10 cellular contexts compared by ENCODE assay signal in genomic region chr1:64282353-64282752, GRCh38.
DNase-seq lines count a peak whose midpoint lies in the region; TF ChIP-seq lines count a peak whose summit lies in the region.
"Had no signal": no experiment of that assay in that cellular context is flagged by ENCODE, and none has a peak within 500 bp of the region (broad histone marks: within the 10 kb centered on the region; RNA-seq: fewer than 3 reads in every experiment).

No MANE protein-coding gene starts in this region.

- no peak overlapping the region for H3K4me3 Mint-ChIP-seq in activated naive CD4-positive, alpha-beta T cell treated with anti-CD3 and anti-CD28 coated beads, Interleukin-2, amount 10 ng/mL, durations not matched to agents 7 days and 5 days

- no peak for TF ChIP-seq CTCF in LNCaP clone FGC (IDR thresholded peaks at IDR 0.05; ENCODE audit: control insufficient read depth, extremely low read depth, insufficient read depth)

- peaks cover 4% of the 10 kb centered on the region for H3K27me3 Mint-ChIP-seq in activated naive CD4-positive, alpha-beta T cell treated with anti-CD3 and anti-CD28 coated beads, Interleukin-2, amount 10 ng/mL, durations not matched to agents 7 days and 5 days

- no peaks in the 10 kb centered on the region for H3K9me3 Mint-ChIP-seq in activated naive CD4-positive, alpha-beta T cell treated with anti-CD3 and anti-CD28 coated beads, Interleukin-2, amount 10 ng/mL, durations not matched to agents 7 days and 5 days

- no peak overlapping the region for H3K27ac Mint-ChIP-seq in activated naive CD4-positive, alpha-beta T cell treated with anti-CD3 and anti-CD28 coated beads, Interleukin-2, amount 10 ng/mL, durations not matched to agents 7 days and 5 days

- DNase-seq in LNCaP clone FGC (ENCODE audit: low read depth) (peak; percentile 26), NCI-H345 treated with DMSO at 0.1 percent for 48 hours (lab: John Stamatoyannopoulos, UW; ENCODE audit: unreplicated experiment) (peak; percentile 66), dermis blood vessel endothelial cell (peak; percentile 7), retina (peak; percentile 53), NOMO-1 treated with DMSO at 0.1 percent for 48 hours (lab: John Stamatoyannopoulos, UW; ENCODE audit: unreplicated experiment) (no peak)
- DNase-seq in activated naive CD4-positive, alpha-beta T cell treated with anti-CD3 and anti-CD28 coated beads, Interleukin-2, amount 10 ng/mL, durations not matched to agents 7 days and 5 days = no peak
- no peak for DNase-seq in activated CD4-positive, CD25-positive, alpha-beta regulatory T cell treated with anti-CD3 and anti-CD28 coated beads, Interleukin-2, amount 50 U/mL, for 72 hours
- DNase-seq: activated T-cell treated with anti-CD3 and anti-CD28 coated beads for 4 hours, GOT3, T-helper 2 cell had no signal

- CTCF ChIA-PET in activated naive CD4-positive, alpha-beta T cell treated with anti-CD3 and anti-CD28 coated beads, Interleukin-2, amount 10 ng/mL, durations not matched to agents 7 days and 5 days (lab: Charles Lee) = no interaction called here

- H3K36me3 Mint-ChIP-seq in activated naive CD4-positive, alpha-beta T cell treated with anti-CD3 and anti-CD28 coated beads, Interleukin-2, amount 10 ng/mL, durations not matched to agents 7 days and 5 days = no peaks in the 10 kb centered on the region

- H3K4me3 ChIP-seq in LNCaP clone FGC (ENCODE audit: low read depth, low read length) = no peak overlapping the region

- no peaks in the 10 kb centered on the region for H3K4me1 Mint-ChIP-seq in activated naive CD4-positive, alpha-beta T cell treated with anti-CD3 and anti-CD28 coated beads, Interleukin-2, amount 10 ng/mL, durations not matched to agents 7 days and 5 days

Comparison
In these comparisons a context has a peak if more than half of its experiments do, and no peak if none do; other contexts are left out.
1. DNase-seq: peak in LNCaP clone FGC (single experiment), NCI-H345 treated with DMSO at 0.1 percent for 48 hours (single experiment), dermis blood vessel endothelial cell (single experiment) and retina (single experiment); none in NOMO-1 treated with DMSO at 0.1 percent for 48 hours (single experiment), activated naive CD4-positive, alpha-beta T cell treated with anti-CD3 and anti-CD28 coated beads, Interleukin-2, amount 10 ng/mL, durations not matched to agents 7 days and 5 days (single experiment) and activated CD4-positive, CD25-positive, alpha-beta regulatory T cell treated with anti-CD3 and anti-CD28 coated beads, Interleukin-2, amount 50 U/mL, for 72 hours (single experiment).